13 cellular contexts compared by ENCODE assay signal in the genomic region with DNA sequence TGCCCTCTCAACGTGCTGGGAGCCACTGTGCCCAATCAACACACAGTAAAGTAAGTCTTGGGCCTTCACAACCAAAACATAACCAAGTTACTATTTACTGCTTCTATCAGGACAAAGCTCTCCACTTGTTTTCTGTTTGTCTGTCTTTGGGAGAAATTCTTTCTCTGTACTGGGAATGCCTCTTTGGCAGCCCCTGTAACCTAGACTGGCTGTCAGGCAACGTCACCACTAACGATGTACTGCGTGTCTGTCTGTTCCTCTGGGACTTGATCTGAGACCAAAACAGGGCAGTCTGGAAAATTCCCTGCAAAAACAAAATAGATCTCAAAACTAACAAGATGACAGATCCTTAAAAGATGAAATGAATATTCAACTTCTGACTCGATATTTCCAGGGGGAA.
DNase-seq lines count a peak whose midpoint lies in the region; ATAC-seq and TF ChIP-seq lines count a peak whose summit lies in the region.
"Had no signal": no experiment of that assay in that cellular context is flagged by ENCODE, and none has a peak within 500 bp of the region (broad histone marks: within the 10 kb centered on the region; RNA-seq: fewer than 3 reads in every experiment).

No MANE protein-coding gene starts in this region.

- H3K36me3 ChIP-seq in muscle layer of duodenum (ENCODE audit: control insufficient read depth in 1 of 2, insufficient read depth in 2 of 2, low read length in 2 of 2), result peaks cover 60 to 83% of the 10 kb centered on the region in 2 donors
- H3K36me3 ChIP-seq in thoracic aorta, result peaks cover 74% of the 10 kb centered on the region

- H3K9me3 ChIP-seq in muscle layer of duodenum (ENCODE audit: control insufficient read depth in 1 of 2, low read length in 2 of 2) (peaks cover 0 to 11% of the 10 kb centered on the region in 2 donors), thoracic aorta (no peaks in the 10 kb centered on the region)
- H3K9me3 ChIP-seq: mucosa of descending colon had no signal

- H3K27me3 ChIP-seq in muscle layer of duodenum (ENCODE audit: low read depth, low read length) (no peaks in the 10 kb centered on the region), thoracic aorta (replicated peaks; ENCODE audit: insufficient read depth) (no peaks in the 10 kb centered on the region)

- no peaks in the 10 kb centered on the region for H3K9me3 Mint-ChIP-seq in activated CD4-positive, alpha-beta T cell treated with anti-CD3 and anti-CD28 coated beads, Interleukin-2, amount 10 ng/mL, durations not matched to agents 7 days and 5 days
- H3K9me3 Mint-ChIP-seq in effector memory CD8-positive, alpha-beta T cell, result no peaks in the 10 kb centered on the region

- no peak overlapping the region for H3K4me3 Mint-ChIP-seq in activated CD4-positive, alpha-beta T cell treated with anti-CD3 and anti-CD28 coated beads, Interleukin-2, amount 10 ng/mL, durations not matched to agents 7 days and 5 days
- no peak overlapping the region for H3K4me3 Mint-ChIP-seq in effector memory CD8-positive, alpha-beta T cell

- H3K36me3 Mint-ChIP-seq in activated CD4-positive, alpha-beta T cell treated with anti-CD3 and anti-CD28 coated beads, Interleukin-2, amount 10 ng/mL, durations not matched to agents 7 days and 5 days (ENCODE audit: low read depth), result peaks cover 23% of the 10 kb centered on the region
- H3K36me3 Mint-ChIP-seq in effector memory CD8-positive, alpha-beta T cell (ENCODE audit: insufficient read depth), result peaks cover 71% of the 10 kb centered on the region

- H3K4me1 Mint-ChIP-seq in activated CD4-positive, alpha-beta T cell treated with anti-CD3 and anti-CD28 coated beads, Interleukin-2, amount 10 ng/mL, durations not matched to agents 7 days and 5 days, result no peaks in the 10 kb centered on the region
- H3K4me1 Mint-ChIP-seq in effector memory CD8-positive, alpha-beta T cell (ENCODE audit: low read depth in 2 of 2), result no peaks in the 10 kb centered on the region

- CTCF ChIA-PET in activated CD4-positive, alpha-beta T cell treated with anti-CD3 and anti-CD28 coated beads, Interleukin-2, amount 10 ng/mL, durations not matched to agents 7 days and 5 days (lab: Charles Lee), result interaction anchor here (1.2 to 2.0 kb wide), 2 partner anchors 8 to 24 kb away, joined by 3 to 4 read pairs; no protein-coding TSS in a partner anchor

- no peaks in the 10 kb centered on the region for H3K27me3 Mint-ChIP-seq in activated CD4-positive, alpha-beta T cell treated with anti-CD3 and anti-CD28 coated beads, Interleukin-2, amount 10 ng/mL, durations not matched to agents 7 days and 5 days
- H3K27me3 Mint-ChIP-seq in effector memory CD8-positive, alpha-beta T cell, result no peaks in the 10 kb centered on the region

- no peak for DNase-seq in activated CD4-positive, alpha-beta T cell treated with anti-CD3 and anti-CD28 coated beads, Interleukin-2, amount 10 ng/mL, durations not matched to agents 7 days and 5 days
- DNase-seq in activated CD4-positive, alpha-beta T cell treated with anti-CD3 and anti-CD28 coated beads for 48 hours, result no peak
- DNase-seq in effector memory CD8-positive, alpha-beta T cell, result no peak
- DNase-seq in thoracic aorta (ENCODE audit: low spot score), result no peak
- DNase-seq in DMS79 treated with DMSO at 0.1 percent for 48 hours (lab: John Stamatoyannopoulos, UW), result no peak
- DNase-seq in NCI-H345 treated with DMSO at 0.1 percent for 48 hours (lab: John Stamatoyannopoulos, UW; ENCODE audit: unreplicated experiment), result no peak
- no peak for DNase-seq in GM19238 (ENCODE audit: insufficient read length, low spot score)
- DNase-seq: anterior cingulate cortex, Karpas-422, mucosa of descending colon, NCI-H1694 treated with DMSO at 0.1 percent for 48 hours, SIG-M5 had no signal

- H3K27ac ChIP-seq in muscle layer of duodenum (ENCODE audit: low read length) (peak overlapping the region; percentile 34), thoracic aorta (peak overlapping the region; percentile 89 to 91)

- H3K27ac Mint-ChIP-seq in activated CD4-positive, alpha-beta T cell treated with anti-CD3 and anti-CD28 coated beads, Interleukin-2, amount 10 ng/mL, durations not matched to agents 7 days and 5 days, result peak overlapping the region; percentile 64
- H3K27ac Mint-ChIP-seq in effector memory CD8-positive, alpha-beta T cell, result peak overlapping the region; percentile 38 to 49

- no peak for ATAC-seq in effector memory CD8-positive, alpha-beta T cell (replicated peaks)
- peak; percentile 76 for ATAC-seq in thoracic aorta (ENCODE audit: insufficient number of reproducible peaks, low FRiP score, low read depth)
- ATAC-seq: mucosa of descending colon had no signal

- H3K4me1 ChIP-seq in muscle layer of duodenum (ENCODE audit: control insufficient read depth in 1 of 2, insufficient read depth in 2 of 2, low read length in 2 of 2) (no peaks in the 10 kb centered on the region), thoracic aorta (ENCODE audit: control insufficient read depth in 1 of 2, low read depth in 2 of 2) (peaks cover 23 to 36% of the 10 kb centered on the region in 2 donors)

- POLR2A ChIA-PET in activated CD4-positive, alpha-beta T cell treated with anti-CD3 and anti-CD28 coated beads, Interleukin-2, amount 10 ng/mL, durations not matched to agents 7 days and 5 days (lab: Charles Lee), result no interaction called here

- H3K4me3 ChIP-seq in muscle layer of duodenum (ENCODE audit: low read depth in 1 of 2, low read length in 2 of 2), result peak overlapping the region in 1 of 2 donors; percentile 17
- peak overlapping the region; percentile 13 for H3K4me3 ChIP-seq in thoracic aorta
- H3K4me3 ChIP-seq: mucosa of descending colon had no signal

- no peak for TF ChIP-seq CTCF in thoracic aorta (IDR thresholded peaks at IDR 0.05)
